In the genomic region with DNA sequence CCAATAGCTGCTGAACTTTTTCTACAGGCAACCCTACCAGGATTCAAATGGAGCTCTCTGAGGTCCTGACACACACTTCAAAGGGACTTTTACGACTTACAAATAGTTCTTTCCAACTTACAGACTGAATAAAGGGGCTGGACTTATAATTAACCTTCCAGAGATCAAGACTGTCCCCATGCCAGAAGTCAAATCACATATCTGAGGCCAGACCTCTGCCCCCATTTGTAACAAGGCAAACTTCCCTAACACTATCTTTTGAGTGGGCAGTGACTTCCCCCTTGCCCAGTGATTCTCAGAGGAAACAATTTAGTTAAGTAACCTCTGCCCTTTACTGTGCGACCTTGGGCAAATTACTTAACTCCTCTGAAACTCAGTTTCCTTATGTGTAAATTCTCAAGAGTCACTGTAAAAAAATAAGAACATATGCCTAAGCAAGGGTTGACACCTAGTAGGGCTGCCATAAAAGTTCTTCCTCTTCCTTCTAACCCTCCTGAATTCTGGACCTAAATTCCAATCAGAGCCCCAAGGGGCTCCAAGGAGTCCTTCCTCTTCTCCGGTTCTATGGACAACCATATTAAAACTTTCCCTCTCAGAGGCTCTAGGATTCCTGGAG, we compare ENCODE assay signal across 1 cellular context.
TF ChIP-seq lines count a peak whose summit lies in the region.

No MANE protein-coding gene starts in this region.

TF ChIP-seq in GM12878, 131 proteins besides CTCF, POLR2A, EP300 and RAD21 (continued from another document):
- TF ChIP-seq NR2C1 (IDR thresholded peaks at IDR 0.05): 0 out of 2 replicates have a peak, but pooled peaks have one; percentile 11
- TF ChIP-seq ASH2L (IDR thresholded peaks at IDR 0.05; ENCODE audit: borderline replicate concordance, low read depth): no peak
- TF ChIP-seq POU2F2 (IDR thresholded peaks at IDR 0.05; ENCODE audit: borderline replicate concordance, low read depth, low read length): no peak
- 0 out of 4 replicates have a peak, but pooled peaks of 1 of the 2 experiments have one; percentile 33 for TF ChIP-seq ETV6 (conservative IDR thresholded peaks at IDR 0.05 in 1 of 2, IDR thresholded peaks at IDR 0.05 in 1 of 2; ENCODE audit: borderline replicate concordance in 1 of 2, low read depth in 1 of 2)
- TF ChIP-seq SMAD5 (IDR thresholded peaks at IDR 0.05; ENCODE audit: low read depth): no peak
- TF ChIP-seq IKZF1 (conservative IDR thresholded peaks at IDR 0.05): peak; percentile 10; the same call in 1 of the 2 replicates
- TF ChIP-seq, protein P1, sequence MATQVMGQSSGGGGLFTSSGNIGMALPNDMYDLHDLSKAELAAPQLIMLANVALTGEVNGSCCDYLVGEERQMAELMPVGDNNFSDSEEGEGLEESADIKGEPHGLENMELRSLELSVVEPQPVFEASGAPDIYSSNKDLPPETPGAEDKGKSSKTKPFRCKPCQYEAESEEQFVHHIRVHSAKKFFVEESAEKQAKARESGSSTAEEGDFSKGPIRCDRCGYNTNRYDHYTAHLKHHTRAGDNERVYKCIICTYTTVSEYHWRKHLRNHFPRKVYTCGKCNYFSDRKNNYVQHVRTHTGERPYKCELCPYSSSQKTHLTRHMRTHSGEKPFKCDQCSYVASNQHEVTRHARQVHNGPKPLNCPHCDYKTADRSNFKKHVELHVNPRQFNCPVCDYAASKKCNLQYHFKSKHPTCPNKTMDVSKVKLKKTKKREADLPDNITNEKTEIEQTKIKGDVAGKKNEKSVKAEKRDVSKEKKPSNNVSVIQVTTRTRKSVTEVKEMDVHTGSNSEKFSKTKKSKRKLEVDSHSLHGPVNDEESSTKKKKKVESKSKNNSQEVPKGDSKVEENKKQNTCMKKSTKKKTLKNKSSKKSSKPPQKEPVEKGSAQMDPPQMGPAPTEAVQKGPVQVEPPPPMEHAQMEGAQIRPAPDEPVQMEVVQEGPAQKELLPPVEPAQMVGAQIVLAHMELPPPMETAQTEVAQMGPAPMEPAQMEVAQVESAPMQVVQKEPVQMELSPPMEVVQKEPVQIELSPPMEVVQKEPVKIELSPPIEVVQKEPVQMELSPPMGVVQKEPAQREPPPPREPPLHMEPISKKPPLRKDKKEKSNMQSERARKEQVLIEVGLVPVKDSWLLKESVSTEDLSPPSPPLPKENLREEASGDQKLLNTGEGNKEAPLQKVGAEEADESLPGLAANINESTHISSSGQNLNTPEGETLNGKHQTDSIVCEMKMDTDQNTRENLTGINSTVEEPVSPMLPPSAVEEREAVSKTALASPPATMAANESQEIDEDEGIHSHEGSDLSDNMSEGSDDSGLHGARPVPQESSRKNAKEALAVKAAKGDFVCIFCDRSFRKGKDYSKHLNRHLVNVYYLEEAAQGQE (IDR thresholded peaks at IDR 0.05; ENCODE audit: low read depth, low read length): peak; percentile 61; the same call in 1 of the 2 replicates
- peak; percentile 45; the same call in 1 of the 2 replicates for TF ChIP-seq SMARCA5 (IDR thresholded peaks at IDR 0.05)
- no peak for TF ChIP-seq KDM1A (IDR thresholded peaks at IDR 0.05; ENCODE audit: borderline replicate concordance)
- TF ChIP-seq CHD1 (IDR thresholded peaks at IDR 0.05; ENCODE audit: low read depth, low read length): 0 out of 2 replicates have a peak, but pooled peaks have one; percentile 30
- no peak for TF ChIP-seq SUPT20H (IDR thresholded peaks at IDR 0.05; ENCODE audit: borderline replicate concordance, control insufficient read depth, low read depth, low read length)
